In the genomic region with DNA sequence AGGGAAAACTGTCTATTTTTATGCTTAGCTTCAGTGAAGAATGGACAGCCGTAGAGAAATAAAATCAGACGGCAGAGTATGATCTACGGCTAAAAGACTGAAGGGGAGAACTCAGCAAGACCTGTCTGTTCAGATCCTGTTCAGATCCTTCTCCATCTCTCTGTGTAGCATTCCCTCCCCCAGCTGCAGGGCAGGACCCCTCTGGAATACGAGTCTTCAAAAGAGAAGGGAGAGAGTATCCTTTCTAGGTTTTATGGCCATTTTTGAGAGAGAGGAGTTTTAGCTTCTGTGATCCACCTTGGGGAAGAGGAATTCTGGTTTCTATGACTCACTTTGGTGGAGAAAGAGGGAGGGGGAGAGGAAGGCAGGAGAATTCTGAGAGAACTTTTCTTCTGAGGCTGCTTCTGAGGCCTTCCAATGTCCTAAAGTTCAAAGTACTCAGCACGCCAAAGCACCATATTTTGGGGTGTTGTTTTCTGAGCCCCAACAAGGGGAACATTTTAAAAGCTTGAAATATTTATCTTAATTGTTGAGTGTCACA, we compare ENCODE assay signal across 26 cellular contexts.
DNase-seq lines count a peak whose midpoint lies in the region; ATAC-seq, FAIRE-seq and TF ChIP-seq lines count a peak whose summit lies in the region.
"Had no signal": no experiment of that assay in that cellular context is flagged by ENCODE, and none has a peak within 500 bp of the region (broad histone marks: within the 10 kb centered on the region; RNA-seq: fewer than 3 reads in every experiment).

No MANE protein-coding gene starts in this region.

- TF ChIP-seq CTCF in keratinocyte (optimal IDR thresholded peaks at IDR 0.05 in 1 of 3, IDR thresholded peaks at IDR 0.05 in 1 of 3, conservative IDR thresholded peaks at IDR 0.05 in 1 of 3; ENCODE audit: extremely low read depth in 1 of 3, insufficient read depth in 2 of 3, low read length in 3 of 3), result no peak

- peak; percentile 34 for FAIRE-seq in keratinocyte (lab: Jason Lieb, UNC)
- FAIRE-seq: D721Med, pancreas had no signal

- no peaks in the 10 kb centered on the region for H3K79me2 ChIP-seq in keratinocyte (ENCODE audit: control insufficient read depth, insufficient read depth, low read length)

- no peak overlapping the region for H3K9ac ChIP-seq in keratinocyte (ENCODE audit: control insufficient read depth, extremely low read depth, insufficient read depth, low read length)

- no peak overlapping the region for H2AFZ ChIP-seq in keratinocyte (ENCODE audit: control insufficient read depth, low read length)

- H3K4me2 ChIP-seq in keratinocyte (ENCODE audit: control insufficient read depth, extremely low read depth, insufficient read depth, low read depth, low read length), result no peak overlapping the region

- H3K27me3 ChIP-seq in keratinocyte (ENCODE audit: control insufficient read depth, extremely low read depth, insufficient read depth, low read length), result no peaks in the 10 kb centered on the region
- H3K27me3 ChIP-seq: heart left ventricle, left lung, pancreas, right atrium auricular region, testis, vagina had no signal

- DNase-seq in HCEC 1CT (peak; percentile 20), amniotic epithelial cell (ENCODE audit: low read depth) (peak; percentile 45), keratinocyte (ENCODE audit: low read depth, low spot score) (no peak), RKO (ENCODE audit: low spot score) (no peak), NCI-H187 (lab: John Stamatoyannopoulos, UW) (no peak), SKM-1 treated with dmso at 0.1 percent for 144 hours (lab: John Stamatoyannopoulos, UW; ENCODE audit: unreplicated experiment) (no peak)
- DNase-seq: activated CD4-positive, alpha-beta T cell treated with anti-CD3 and anti-CD28 coated beads, Interleukin-2, amount 10 ng/mL, durations not matched to agents 7 days and 5 days; activated naive CD4-positive, alpha-beta T cell treated with anti-CD3 and anti-CD28 coated beads for 36 hours; amygdala; heart left ventricle; left lung; naive B cell; NCI-H187 treated with DMSO at 0.1 percent for 48 hours; NCI-H2227 treated with DMSO at 0.1 percent for 48 hours; pancreas; stimulated activated CD4-positive, alpha-beta T cell treated with anti-CD3 and anti-CD28 coated beads, Interleukin-4, amount 100 ng/mL, for 4 hours; stimulated activated naive CD4-positive, alpha-beta T cell treated with Interleukin-2 at 50 U/mL for 16 hours; testis; WERI-Rb-1 had no signal

- dilution Hi-C loops in keratinocyte (cut with MboI; ENCODE audit: extremely low pct_ligation_motif_present, low sequenced_read_pairs), result no loop called here

- H3K36me3 ChIP-seq in keratinocyte (ENCODE audit: control insufficient read depth in 2 of 2, extremely low read depth in 1 of 2, insufficient read depth in 2 of 2, low read length in 2 of 2), result no peaks in the 10 kb centered on the region
- H3K36me3 ChIP-seq: heart left ventricle, left lung, pancreas, right atrium auricular region, vagina, WERI-Rb-1 had no signal

- peaks cover 7% of the 10 kb centered on the region for H3K4me1 ChIP-seq in keratinocyte (ENCODE audit: control insufficient read depth, extremely low read depth, insufficient read depth, low read length)
- H3K4me1 ChIP-seq: heart left ventricle, left lung, pancreas, right atrium auricular region, testis, vagina had no signal

- H3K4me3 ChIP-seq in keratinocyte (ENCODE audit: control insufficient read depth in 2 of 3, extremely low read depth in 1 of 3, insufficient read depth in 2 of 3, low read depth in 1 of 3, low read length in 3 of 3), result no peak overlapping the region
- H3K4me3 ChIP-seq: heart left ventricle, left lung, pancreas, right atrium auricular region, SK-N-MC, testis, vagina had no signal

- no peaks in the 10 kb centered on the region for H3K9me1 ChIP-seq in keratinocyte (ENCODE audit: control insufficient read depth, extremely low read depth, insufficient read depth, low read length)

- no peak for ATAC-seq in GM18909 (IDR thresholded peaks at IDR 0.05; ENCODE audit: poor library complexity, unreplicated experiment)
- ATAC-seq: heart left ventricle, left lung, pancreas had no signal

- H4K20me1 ChIP-seq in keratinocyte (ENCODE audit: control insufficient read depth, extremely low read depth, insufficient read depth, low read length), result no peaks in the 10 kb centered on the region

- H3K9me3 ChIP-seq in keratinocyte (ENCODE audit: control insufficient read depth, low read depth, low read length), result no peaks in the 10 kb centered on the region
- H3K9me3 ChIP-seq: right atrium auricular region, testis, vagina had no signal

- H3K27ac ChIP-seq in keratinocyte (ENCODE audit: control insufficient read depth, insufficient read depth, low read length), result no peak overlapping the region
- H3K27ac ChIP-seq: epithelial cell of prostate, heart left ventricle, left lung, pancreas, right atrium auricular region, RWPE1, SK-N-MC, testis, vagina, WERI-Rb-1 had no signal

Comparison
In these comparisons a context has a peak if more than half of its experiments do, and no peak if none do; other contexts are left out.
1. DNase-seq: peak in HCEC 1CT (single experiment) and amniotic epithelial cell (single experiment); none in keratinocyte (single experiment), RKO (single experiment), NCI-H187 (0 of 2) and SKM-1 treated with dmso at 0.1 percent for 144 hours (single experiment).